In the genomic region with DNA sequence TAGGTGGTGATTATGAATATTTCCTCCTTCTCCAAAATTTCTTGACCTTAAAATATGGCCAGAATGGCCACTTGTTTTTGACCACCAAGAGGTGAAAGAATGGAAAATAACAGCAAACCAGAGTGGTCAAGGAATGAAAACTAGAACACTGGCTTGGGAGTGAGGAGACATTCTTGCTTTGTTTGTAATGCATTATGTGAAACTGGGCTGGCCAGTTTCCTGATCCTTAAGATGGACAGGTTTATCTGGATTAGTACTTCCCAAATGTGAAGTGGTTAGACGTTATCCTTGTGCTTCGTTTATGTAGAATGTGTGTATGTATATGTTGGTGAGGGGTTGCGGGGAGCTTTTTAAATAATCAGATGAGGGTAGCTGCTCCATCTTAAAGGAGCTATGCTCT, we compare ENCODE assay signal across 2 cellular contexts.
TF ChIP-seq lines count a peak whose summit lies in the region.

No MANE protein-coding gene starts in this region.

TF ChIP-seq in SK-N-SH treated with all-trans-retinoic acid at 6 μM for 48 hours, 23 proteins besides CTCF, POLR2A, EP300 and RAD21 (continued from another document):
- TF ChIP-seq CREB5 (CRISPR knock-in tag; IDR thresholded peaks at IDR 0.05; ENCODE audit: low read depth), result no peak
- TF ChIP-seq, protein P1, sequence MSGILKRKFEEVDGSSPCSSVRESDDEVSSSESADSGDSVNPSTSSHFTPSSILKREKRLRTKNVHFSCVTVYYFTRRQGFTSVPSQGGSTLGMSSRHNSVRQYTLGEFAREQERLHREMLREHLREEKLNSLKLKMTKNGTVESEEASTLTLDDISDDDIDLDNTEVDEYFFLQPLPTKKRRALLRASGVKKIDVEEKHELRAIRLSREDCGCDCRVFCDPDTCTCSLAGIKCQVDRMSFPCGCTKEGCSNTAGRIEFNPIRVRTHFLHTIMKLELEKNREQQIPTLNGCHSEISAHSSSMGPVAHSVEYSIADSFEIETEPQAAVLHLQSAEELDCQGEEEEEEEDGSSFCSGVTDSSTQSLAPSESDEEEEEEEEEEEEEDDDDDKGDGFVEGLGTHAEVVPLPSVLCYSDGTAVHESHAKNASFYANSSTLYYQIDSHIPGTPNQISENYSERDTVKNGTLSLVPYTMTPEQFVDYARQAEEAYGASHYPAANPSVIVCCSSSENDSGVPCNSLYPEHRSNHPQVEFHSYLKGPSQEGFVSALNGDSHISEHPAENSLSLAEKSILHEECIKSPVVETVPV (CRISPR knock-in tag; IDR thresholded peaks at IDR 0.05), result no peak
- no peak for TF ChIP-seq ZFP30 (CRISPR knock-in tag; IDR thresholded peaks at IDR 0.05)
- TF ChIP-seq ARNTL (CRISPR knock-in tag; IDR thresholded peaks at IDR 0.05; ENCODE audit: borderline replicate concordance, low read depth), result no peak
- TF ChIP-seq, protein P2, sequence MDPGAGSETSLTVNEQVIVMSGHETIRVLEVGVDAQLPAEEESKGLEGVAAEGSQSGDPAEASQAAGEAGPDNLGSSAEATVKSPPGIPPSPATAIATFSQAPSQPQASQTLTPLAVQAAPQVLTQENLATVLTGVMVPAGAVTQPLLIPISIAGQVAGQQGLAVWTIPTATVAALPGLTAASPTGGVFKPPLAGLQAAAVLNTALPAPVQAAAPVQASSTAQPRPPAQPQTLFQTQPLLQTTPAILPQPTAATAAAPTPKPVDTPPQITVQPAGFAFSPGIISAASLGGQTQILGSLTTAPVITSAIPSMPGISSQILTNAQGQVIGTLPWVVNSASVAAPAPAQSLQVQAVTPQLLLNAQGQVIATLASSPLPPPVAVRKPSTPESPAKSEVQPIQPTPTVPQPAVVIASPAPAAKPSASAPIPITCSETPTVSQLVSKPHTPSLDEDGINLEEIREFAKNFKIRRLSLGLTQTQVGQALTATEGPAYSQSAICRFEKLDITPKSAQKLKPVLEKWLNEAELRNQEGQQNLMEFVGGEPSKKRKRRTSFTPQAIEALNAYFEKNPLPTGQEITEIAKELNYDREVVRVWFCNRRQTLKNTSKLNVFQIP (CRISPR knock-in tag; IDR thresholded peaks at IDR 0.05; ENCODE audit: borderline replicate concordance, low read depth), result no peak

TF ChIP-seq in SK-N-SH, 30 proteins besides CTCF, POLR2A, EP300 and RAD21 (continued from another document):
- TF ChIP-seq ZBTB33 (IDR thresholded peaks at IDR 0.05; ENCODE audit: borderline replicate concordance, low read depth) (no peak), RFX5 (IDR thresholded peaks at IDR 0.05; ENCODE audit: low read length) (no peak), TCF12 (IDR thresholded peaks at IDR 0.05) (no peak)
